ENCODE assay signal across 8 cellular contexts in genomic region chr2:112584891-112585250, GRCh38. TPM values are rescaled to one million over a fixed set of nuclear protein-coding genes. Genes with fewer than 3 reads are reported as not detected.
DNase-seq lines count a peak whose midpoint lies in the region; ATAC-seq, FAIRE-seq and TF ChIP-seq lines count a peak whose summit lies in the region.

No MANE protein-coding gene starts in this region.

- peak overlapping the region; percentile 70 for H3K4me3 ChIP-seq in AG04450 (ENCODE audit: low read depth, low read length)
- peak overlapping the region; percentile 75 for H3K4me3 ChIP-seq in MG63
- H3K4me3 ChIP-seq in naive thymus-derived CD4-positive, alpha-beta T cell (ENCODE audit: low read length), result peak overlapping the region; percentile 76

- H3K4me1 Mint-ChIP-seq in dendritic cell treated with granulocyte-macrophage colony-stimulating factor and Interleukin-4, amounts not matched to agents 40 ng/mL and 50 ng/mL, for 4 days (ENCODE audit: low read depth), result peaks cover 54% of the 10 kb centered on the region
- H3K4me1 Mint-ChIP-seq in naive thymus-derived CD4-positive, alpha-beta T cell, result peaks cover 26 to 49% (median 38%) of the 10 kb centered on the region in 7 donors

- FAIRE-seq in frontal cortex (lab: Jason Lieb, UNC), result no peak

- CTCF ChIA-PET in AG04450 (lab: Charles Lee), result interaction anchor here (1.4 to 4.5 kb wide), 6 partner anchors 15 to 325 kb away, joined by 3 to 31 read pairs (median 4); no protein-coding TSS in a partner anchor
- CTCF ChIA-PET in naive thymus-derived CD4-positive, alpha-beta T cell (lab: Charles Lee), result interaction anchor here (0.8 to 1.9 kb wide), 4 partner anchors 9 to 105 kb away, joined by 3 to 6 read pairs (median 4); no protein-coding TSS in a partner anchor

- H3K27ac Mint-ChIP-seq in dendritic cell treated with granulocyte-macrophage colony-stimulating factor and Interleukin-4, amounts not matched to agents 40 ng/mL and 50 ng/mL, for 4 days, result peak overlapping the region; percentile 95
- peak overlapping the region; percentile 93 to 99 (median 96) for H3K27ac Mint-ChIP-seq in naive thymus-derived CD4-positive, alpha-beta T cell

- peaks cover 11 to 15% of the 10 kb centered on the region in 2 donors for H3K4me1 ChIP-seq in naive thymus-derived CD4-positive, alpha-beta T cell (ENCODE audit: control insufficient read depth in 2 of 2, insufficient read depth in 2 of 2, low read length in 2 of 2)

- intact Hi-C loops in dendritic cell treated with granulocyte-macrophage colony-stimulating factor and Interleukin-4, amounts not matched to agents 40 ng/mL and 50 ng/mL, for 4 days (cut with micrococcal nuclease), result loop anchor here (1.0 to 5.0 kb wide), 5 partner anchors 43 to 463 kb away; partner anchors contain the start of genes POLR1B and SLC20A1
- intact Hi-C loops in naive thymus-derived CD4-positive, alpha-beta T cell (cut with micrococcal nuclease), result loop anchor here (1.0 to 10.0 kb wide), 17 partner anchors 39 to 703 kb away; partner anchors contain the start of genes ANAPC1 (in 2 of the 2), POLR1B (in 2 of the 2), SLC20A1 (in 2 of the 2) and ZC3H6 (in 2 of the 2)

- ATAC-seq in naive thymus-derived CD4-positive, alpha-beta T cell, result no peak
- ATAC-seq in GM19023 (IDR thresholded peaks at IDR 0.05; ENCODE audit: unreplicated experiment), result no peak

- H3K9me3 Mint-ChIP-seq in dendritic cell treated with granulocyte-macrophage colony-stimulating factor and Interleukin-4, amounts not matched to agents 40 ng/mL and 50 ng/mL, for 4 days, result no peaks in the 10 kb centered on the region
- peaks cover 0 to 7% (median 0%) of the 10 kb centered on the region in 11 donors for H3K9me3 Mint-ChIP-seq in naive thymus-derived CD4-positive, alpha-beta T cell

- peaks cover 50% of the 10 kb centered on the region for H3K36me3 Mint-ChIP-seq in dendritic cell treated with granulocyte-macrophage colony-stimulating factor and Interleukin-4, amounts not matched to agents 40 ng/mL and 50 ng/mL, for 4 days (ENCODE audit: low read depth)
- peaks cover 12 to 24% (median 16%) of the 10 kb centered on the region in 5 donors for H3K36me3 Mint-ChIP-seq in naive thymus-derived CD4-positive, alpha-beta T cell

- H3K27me3 Mint-ChIP-seq in dendritic cell treated with granulocyte-macrophage colony-stimulating factor and Interleukin-4, amounts not matched to agents 40 ng/mL and 50 ng/mL, for 4 days, result no peaks in the 10 kb centered on the region
- peaks cover 0 to 2% (median 0%) of the 10 kb centered on the region in 5 donors for H3K27me3 Mint-ChIP-seq in naive thymus-derived CD4-positive, alpha-beta T cell

- H3K9me3 ChIP-seq in AG04450 (ENCODE audit: control insufficient read depth, insufficient read depth, low read length) (no peaks in the 10 kb centered on the region; the same call in 1 of the 2 replicates), MG63 (no peaks in the 10 kb centered on the region)
- H3K9me3 ChIP-seq in naive thymus-derived CD4-positive, alpha-beta T cell (ENCODE audit: control insufficient read depth in 2 of 3, low read length in 3 of 3), result no peaks in the 10 kb centered on the region

- POLR2A ChIA-PET in AG04450 (lab: Yijun Ruan, JAX), result interaction anchor here (0.8 to 1.9 kb wide), 3 partner anchors 17 to 62 kb away, joined by 4 to 8 read pairs (median 5); no protein-coding TSS in a partner anchor
- POLR2A ChIA-PET in naive thymus-derived CD4-positive, alpha-beta T cell (lab: Charles Lee), result interaction anchor here (0.8 to 2.5 kb wide), 11 partner anchors 37 to 101 kb away, joined by 3 to 8 read pairs (median 4); partner anchors contain the start of gene SLC20A1

- TF ChIP-seq CTCF in AG04450 (IDR thresholded peaks at IDR 0.05; ENCODE audit: low read depth, low read length), result no peak

- H3K36me3 ChIP-seq in MG63, result peaks cover 7% of the 10 kb centered on the region
- peaks cover 0 to 31% (median 0%) of the 10 kb centered on the region in 3 experiments for H3K36me3 ChIP-seq in naive thymus-derived CD4-positive, alpha-beta T cell (ENCODE audit: control insufficient read depth in 2 of 3, insufficient read depth in 3 of 3, low read length in 3 of 3)

- H3K4me3 Mint-ChIP-seq in dendritic cell treated with granulocyte-macrophage colony-stimulating factor and Interleukin-4, amounts not matched to agents 40 ng/mL and 50 ng/mL, for 4 days, result peak overlapping the region; percentile 92
- H3K4me3 Mint-ChIP-seq in naive thymus-derived CD4-positive, alpha-beta T cell, result peak overlapping the region; percentile 91 to 98 (median 96)

- peak overlapping the region; percentile 97 for H3K27ac ChIP-seq in AG04450 (ENCODE audit: low read depth, low read length)
- H3K27ac ChIP-seq in naive thymus-derived CD4-positive, alpha-beta T cell (ENCODE audit: low read depth, low read length), result peak overlapping the region; percentile 79

- H3K27me3 ChIP-seq in AG04450 (ENCODE audit: control insufficient read depth, insufficient read depth, low read length) (no peaks in the 10 kb centered on the region), MG63 (no peaks in the 10 kb centered on the region)
- H3K27me3 ChIP-seq in naive thymus-derived CD4-positive, alpha-beta T cell (ENCODE audit: control insufficient read depth in 2 of 2, insufficient read depth in 2 of 2, low read length in 2 of 2), result no peaks in the 10 kb centered on the region

- DNase-seq in AG04450 (ENCODE audit: low read depth, low spot score) (no peak), MG63 (no peak), frontal cortex (ENCODE audit: low spot score in 2 of 2) (no peak), DMS 273 treated with DMSO at 0.1 percent for 48 hours (lab: John Stamatoyannopoulos, UW) (no peak), retina (no peak)
- DNase-seq in naive thymus-derived CD4-positive, alpha-beta T cell, result no peak

RNA-seq across cellular contexts. Expression of gene CHCHD5, which starts 0.5 kb away (rescaled TPM):
- 8.9 and 15.2 TPM in 2 replicates for polyA plus RNA-seq in AG04450 (2011; rRNA removed)
- 8.3 and 13.9 TPM in 2 replicates for polyA minus RNA-seq in AG04450 (2011; rRNA and poly(A)+ RNA removed)
- total RNA-seq in MG63 (2014; rRNA removed; shearing (Covaris generic); ENCODE audit: low replicate concordance), result 1.7 and 20.0 TPM in 2 replicates
- total RNA-seq in naive thymus-derived CD4-positive, alpha-beta T cell, result 10 to 100 TPM; 17.4 to 31.9 (median 21.1) TPM
- 10 to 100 TPM; 35.3 to 67.3 TPM for polyA plus RNA-seq in naive thymus-derived CD4-positive, alpha-beta T cell
- total RNA-seq in frontal cortex, result 3.3 TPM

RNA-seq across cellular contexts. Expression of gene POLR1B, which starts 42.6 kb away (rescaled TPM):
- 11.3 and 12.4 TPM in 2 replicates for polyA plus RNA-seq in AG04450 (2011; rRNA removed)
- 24.5 and 33.0 TPM in 2 replicates for polyA minus RNA-seq in AG04450 (2011; rRNA and poly(A)+ RNA removed)
- 20.5 and 69.1 TPM in 2 replicates for total RNA-seq in MG63 (2014; rRNA removed; shearing (Covaris generic); ENCODE audit: low replicate concordance)
- 10 to 100 TPM; 10.1 to 41.8 (median 25.2) TPM for total RNA-seq in naive thymus-derived CD4-positive, alpha-beta T cell
- 10 to 100 TPM; 17.2 to 26.1 TPM for polyA plus RNA-seq in naive thymus-derived CD4-positive, alpha-beta T cell
- total RNA-seq in frontal cortex, result 33.0 TPM
